ENCODE assay signal across 8 cellular contexts in genomic region chr1:89843279-89844121, GRCh38. TPM values are rescaled to one million over a fixed set of nuclear protein-coding genes. Genes with fewer than 3 reads are reported as not detected.
DNase-seq lines count a peak whose midpoint lies in the region; ATAC-seq and TF ChIP-seq lines count a peak whose summit lies in the region.

No MANE protein-coding gene starts in this region.

- peaks cover 26% of the 10 kb centered on the region for H3K4me1 Mint-ChIP-seq in memory B cell

- POLR2A ChIA-PET in AG04450 (lab: Yijun Ruan, JAX), result interaction anchor here (1.2 to 1.9 kb wide), 4 partner anchors 11 to 143 kb away, joined by 3 to 8 read pairs (median 5); no protein-coding TSS in a partner anchor

- H3K9me3 Mint-ChIP-seq in memory B cell, result no peaks in the 10 kb centered on the region

- peaks cover 18% of the 10 kb centered on the region for H3K4me1 ChIP-seq in ectodermal cell (ENCODE audit: control insufficient read depth, insufficient read depth, low read length)

- H3K36me3 Mint-ChIP-seq in memory B cell, result peaks cover 3% of the 10 kb centered on the region

- DNase-seq in AG04450 (ENCODE audit: low read depth, low spot score), result no peak
- DNase-seq in NCI-H524 (lab: John Stamatoyannopoulos, UW), result peak; percentile 46 to 63
- DNase-seq in activated CD4-positive, alpha-beta T cell treated with anti-CD3 and anti-CD28 coated beads, Interleukin-2, amount 50 U/mL, for 48 hours, result peak; percentile 80 to 83
- DNase-seq in memory B cell (ENCODE audit: low spot score in 2 of 2), result peak; percentile 60 to 71
- peak; percentile 50 for DNase-seq in stimulated activated CD8-positive, alpha-beta memory T cell treated with anti-CD3 and anti-CD28 coated beads, Interleukin-15, amount 100 ng/mL, for 24 hours (ENCODE audit: low read depth)

- H3K27me3 ChIP-seq in AG04450 (ENCODE audit: control insufficient read depth, insufficient read depth, low read length) (no peaks in the 10 kb centered on the region), ectodermal cell (ENCODE audit: control insufficient read depth, insufficient read depth, low read length, poor library complexity, severe bottlenecking) (no peaks in the 10 kb centered on the region)

- ATAC-seq in GM18861 (IDR thresholded peaks at IDR 0.05; ENCODE audit: unreplicated experiment) (peak; percentile 72), HG03064 (IDR thresholded peaks at IDR 0.05; ENCODE audit: low read depth, unreplicated experiment) (peak; percentile 92), memory B cell (ENCODE audit: low read depth) (peak; percentile 92)

- CTCF ChIA-PET in AG04450 (lab: Charles Lee), result interaction anchor here (0.5 to 5.8 kb wide), 18 partner anchors 10 to 361 kb away, joined by 3 to 29 read pairs (median 4); no protein-coding TSS in a partner anchor

- peak overlapping the region; percentile 80 for H3K4me3 ChIP-seq in AG04450 (ENCODE audit: low read depth, low read length)
- peak overlapping the region; percentile 42 for H3K4me3 ChIP-seq in ectodermal cell (ENCODE audit: insufficient read depth, low read depth, low read length)

- no peaks in the 10 kb centered on the region for H3K36me3 ChIP-seq in ectodermal cell (ENCODE audit: control insufficient read depth, insufficient read depth, low read length)

- WGBS in ectodermal cell, 2 experiments, result 12 to 13% methylated on average over 63 of the region's 63 CpGs

- H3K27me3 Mint-ChIP-seq in memory B cell, result no peaks in the 10 kb centered on the region

- peak overlapping the region; percentile 86 for H3K27ac Mint-ChIP-seq in memory B cell

- TF ChIP-seq CTCF in AG04450 (IDR thresholded peaks at IDR 0.05; ENCODE audit: low read depth, low read length), result peak; percentile 33

- peak overlapping the region; percentile 66 for H3K27ac ChIP-seq in AG04450 (ENCODE audit: low read depth, low read length)
- H3K27ac ChIP-seq in ectodermal cell (ENCODE audit: insufficient read depth, low read depth, low read length, poor library complexity, severe bottlenecking), result no peak overlapping the region

- H3K4me3 Mint-ChIP-seq in memory B cell, result peak overlapping the region; percentile 92

- H3K9me3 ChIP-seq in AG04450 (ENCODE audit: control insufficient read depth, insufficient read depth, low read length), result no peaks in the 10 kb centered on the region
- no peaks in the 10 kb centered on the region for H3K9me3 ChIP-seq in ectodermal cell (ENCODE audit: control insufficient read depth, low read length)

RNA-seq across cellular contexts. Expression of gene LRRC8D, which starts 22.7 kb away (rescaled TPM):
- polyA plus RNA-seq in AG04450 (2011; rRNA removed), result 41.1 and 48.7 TPM in 2 replicates
- 49.3 and 51.0 TPM in 2 replicates for polyA minus RNA-seq in AG04450 (2011; rRNA and poly(A)+ RNA removed)
- 39.7 TPM for polyA plus RNA-seq in ectodermal cell (2013, experiment 1 of 4)
- 47.8 TPM for polyA plus RNA-seq in ectodermal cell (2013, experiment 2 of 4)
- 32.3 TPM for polyA plus RNA-seq in ectodermal cell (2013, experiment 3 of 4)
- 34.0 TPM for polyA plus RNA-seq in ectodermal cell (2013, experiment 4 of 4)
